8 cellular contexts compared by ENCODE assay signal in the genomic region with DNA sequence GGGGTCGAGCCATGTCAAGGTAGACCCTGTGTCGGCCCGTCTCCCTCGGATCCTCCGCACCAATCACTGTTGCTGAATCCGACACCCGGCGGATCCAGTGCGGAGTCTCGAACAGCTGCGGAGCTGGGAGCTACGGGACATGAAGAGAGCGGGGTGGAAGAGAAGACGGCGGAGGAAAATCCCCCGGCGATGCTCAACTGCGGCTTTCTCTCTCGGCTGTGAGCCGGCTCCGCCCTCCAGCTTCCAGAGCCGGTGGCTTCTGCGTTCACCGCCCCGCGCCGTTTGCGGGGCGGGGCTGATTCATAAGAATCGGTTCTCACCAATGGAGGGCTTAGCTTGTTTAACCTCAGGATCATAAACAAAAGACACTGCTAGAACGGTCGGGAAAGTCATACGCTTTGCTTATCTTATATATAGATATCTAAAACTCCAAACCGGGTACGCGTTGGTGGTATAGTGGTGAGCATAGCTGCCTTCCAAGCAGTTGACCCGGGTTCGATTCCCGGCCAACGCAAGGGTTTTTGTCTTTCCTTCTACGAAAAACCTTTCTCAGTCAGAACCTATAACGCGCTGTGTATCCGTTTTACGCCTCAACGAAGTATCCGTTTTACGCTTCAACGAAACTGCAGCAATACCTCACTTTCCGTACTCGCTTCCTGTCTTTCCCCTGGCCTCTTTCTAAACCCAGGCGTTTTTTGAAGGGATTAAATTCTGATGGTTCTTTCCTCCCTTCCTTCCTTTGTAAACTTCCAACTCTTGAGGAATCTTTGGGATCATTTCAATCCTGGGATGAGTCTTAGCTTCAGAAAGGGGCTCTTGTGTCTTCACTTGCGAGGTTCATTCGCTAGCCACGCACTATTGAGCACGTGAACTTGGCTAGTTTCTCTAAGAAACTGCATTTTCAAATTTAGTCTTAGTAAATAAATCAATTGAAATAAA. TPM values are rescaled to one million over a fixed set of nuclear protein-coding genes. Genes with fewer than 3 reads are reported as not detected.
A peak's percentile ranks its signal among the peaks of the same experiment; 100 is the strongest.
DNase-seq lines count a peak whose midpoint lies in the region; ATAC-seq and TF ChIP-seq lines count a peak whose summit lies in the region.
"Not testable (repeated sequence)": the region's sequence is repeated elsewhere in the genome, so short reads cannot be mapped to it uniquely, and the experiment has no call there.

No MANE protein-coding gene starts in this region.

- H3K9ac ChIP-seq in SU-DHL-6 (ENCODE audit: low read length): peak overlapping the region; percentile 51

- H3K4me3 Mint-ChIP-seq in activated naive CD8-positive, alpha-beta T cell treated with anti-CD3 and anti-CD28 coated beads, Interleukin-2, amount 10 ng/mL, durations not matched to agents 7 days and 5 days: peak overlapping the region; percentile 89

- H3K9me3 ChIP-seq in SU-DHL-6 (ENCODE audit: insufficient read depth, low read length); osteoblast (ENCODE audit: low read depth, low read length): not testable (repeated sequence)

- H3K27ac ChIP-seq in SU-DHL-6 (ENCODE audit: low read depth, low read length): not testable (repeated sequence)
- H3K27ac ChIP-seq in osteoblast (ENCODE audit: low read depth, low read length): peak overlapping the region; percentile 68
- peak overlapping the region; percentile 89 for H3K27ac ChIP-seq in temporal lobe (ENCODE audit: low read depth, low read length)

- intact Hi-C loops in head of caudate nucleus (cut with DNase I): not testable (repeated sequence)

- H3K9me3 Mint-ChIP-seq in activated naive CD8-positive, alpha-beta T cell treated with anti-CD3 and anti-CD28 coated beads, Interleukin-2, amount 10 ng/mL, durations not matched to agents 7 days and 5 days: not testable (repeated sequence)

- peaks cover 12% of the 10 kb centered on the region for H3K4me1 ChIP-seq in osteoblast (ENCODE audit: insufficient read depth, low read length)

- peak overlapping the region; percentile 72 for H3K4me3 ChIP-seq in SU-DHL-6 (ENCODE audit: insufficient read depth, low read length, poor library complexity, severe bottlenecking)
- peak overlapping the region; percentile 83 for H3K4me3 ChIP-seq in osteoblast (ENCODE audit: insufficient read depth, low read length)

- H3K79me2 ChIP-seq in SU-DHL-6 (ENCODE audit: insufficient read depth, low read length); osteoblast (ENCODE audit: insufficient read depth, low read length): not testable (repeated sequence)

- H3K9me2 ChIP-seq in SU-DHL-6 (replicated peaks; ENCODE audit: insufficient read depth, low read length): not testable (repeated sequence)

- H3K4me1 Mint-ChIP-seq in activated naive CD8-positive, alpha-beta T cell treated with anti-CD3 and anti-CD28 coated beads, Interleukin-2, amount 10 ng/mL, durations not matched to agents 7 days and 5 days: peaks cover 20% of the 10 kb centered on the region

- H3K36me3 ChIP-seq in SU-DHL-6 (ENCODE audit: low read length); osteoblast (ENCODE audit: insufficient read depth, low read length): not testable (repeated sequence)

- peak; percentile 86 for ATAC-seq in HG02759 (IDR thresholded peaks at IDR 0.05; ENCODE audit: unreplicated experiment)
- ATAC-seq in activated naive CD8-positive, alpha-beta T cell treated with anti-CD3 and anti-CD28 coated beads, Interleukin-2, amount 10 ng/mL, durations not matched to agents 7 days and 5 days (ENCODE audit: low read depth): peak; percentile 87

- not testable (repeated sequence) for H3K27me3 ChIP-seq in SU-DHL-6 (ENCODE audit: low read length); osteoblast (ENCODE audit: insufficient read depth, low read length)

- not testable (repeated sequence) for H4K20me1 ChIP-seq in SU-DHL-6 (ENCODE audit: low read depth, low read length); osteoblast (ENCODE audit: insufficient read depth, low read length)

- H2AFZ ChIP-seq in SU-DHL-6 (ENCODE audit: low read depth, low read length, severe bottlenecking): peak overlapping the region; percentile 51
- H2AFZ ChIP-seq in osteoblast (ENCODE audit: low read length): peak overlapping the region; percentile 93

- not testable (repeated sequence) for TF ChIP-seq CTCF in SU-DHL-6 (IDR thresholded peaks at IDR 0.05; ENCODE audit: insufficient read depth, low read length, poor library complexity, severe bottlenecking); osteoblast (IDR thresholded peaks at IDR 0.05; ENCODE audit: extremely low read depth, low read depth, low read length)

- not testable (repeated sequence) for H3K36me3 Mint-ChIP-seq in activated naive CD8-positive, alpha-beta T cell treated with anti-CD3 and anti-CD28 coated beads, Interleukin-2, amount 10 ng/mL, durations not matched to agents 7 days and 5 days

- peaks cover 11% of the 10 kb centered on the region for H3K27me3 Mint-ChIP-seq in activated naive CD8-positive, alpha-beta T cell treated with anti-CD3 and anti-CD28 coated beads, Interleukin-2, amount 10 ng/mL, durations not matched to agents 7 days and 5 days

- H3F3A ChIP-seq in SU-DHL-6 (ENCODE audit: insufficient read depth): not testable (repeated sequence)

- POLR2A ChIA-PET in activated naive CD8-positive, alpha-beta T cell treated with anti-CD3 and anti-CD28 coated beads, Interleukin-2, amount 10 ng/mL, durations not matched to agents 7 days and 5 days (lab: Charles Lee): interaction anchor here (1.2 to 1.8 kb wide), 3 partner anchors 9 to 205 kb away, joined by 3 to 8 read pairs (median 4); no protein-coding TSS in a partner anchor

- H3K4me2 ChIP-seq in SU-DHL-6 (ENCODE audit: low read depth, low read length, poor library complexity, severe bottlenecking) (peak overlapping the region; percentile 57), osteoblast (ENCODE audit: insufficient read depth, low read length) (peak overlapping the region; percentile 87)

- H3K27ac Mint-ChIP-seq in activated naive CD8-positive, alpha-beta T cell treated with anti-CD3 and anti-CD28 coated beads, Interleukin-2, amount 10 ng/mL, durations not matched to agents 7 days and 5 days: peak overlapping the region; percentile 95

- DNase-seq in GM04504 (ENCODE audit: low read depth) (peak; percentile 76), NCI-H1105 treated with DMSO at 0.1 percent for 48 hours (lab: John Stamatoyannopoulos, UW) (peak; percentile 88), head of caudate nucleus (peak; percentile 76 to 95 (median 87)), osteoblast (ENCODE audit: insufficient read length, low spot score, missing footprints) (peak; percentile 93)
- DNase-seq in activated naive CD8-positive, alpha-beta T cell treated with anti-CD3 and anti-CD28 coated beads, Interleukin-2, amount 10 ng/mL, durations not matched to agents 7 days and 5 days: peak; percentile 84

RNA-seq across cellular contexts. Expression of a gene that starts 6.6 kb away (rescaled TPM):
- total RNA-seq in activated naive CD8-positive, alpha-beta T cell treated with anti-CD3 and anti-CD28 coated beads, Interleukin-2, amount 10 ng/mL, durations not matched to agents 7 days and 5 days: 1 to 10 TPM; 1.2 to 1.4 TPM
- total RNA-seq in osteoblast (0.36 and 0.88 TPM in 2 replicates), temporal lobe (3.4 TPM)

RNA-seq across cellular contexts. Expression of a gene that starts 18.7 kb away (rescaled TPM):
- 1 to 10 TPM; 1.9 to 2.3 TPM for total RNA-seq in activated naive CD8-positive, alpha-beta T cell treated with anti-CD3 and anti-CD28 coated beads, Interleukin-2, amount 10 ng/mL, durations not matched to agents 7 days and 5 days
- total RNA-seq in osteoblast: under 0.01 TPM in 1 of 2 replicates, not detected in the other
- total RNA-seq in temporal lobe: 2.5 TPM

RNA-seq across cellular contexts. Expression of a gene that starts 25.7 kb away (rescaled TPM):
- total RNA-seq in activated naive CD8-positive, alpha-beta T cell treated with anti-CD3 and anti-CD28 coated beads, Interleukin-2, amount 10 ng/mL, durations not matched to agents 7 days and 5 days: 1 to 10 TPM; 1.3 to 2.4 TPM
- total RNA-seq in osteoblast: 0.59 and 1.4 TPM in 2 replicates
- total RNA-seq in temporal lobe: 2.0 TPM
